19 cellular contexts compared by ENCODE assay signal in genomic region chr2:227241005-227241404, GRCh38.
A peak's percentile ranks its signal among the peaks of the same experiment; 100 is the strongest.
DNase-seq lines count a peak whose midpoint lies in the region; ATAC-seq and TF ChIP-seq lines count a peak whose summit lies in the region.
"Had no signal": no experiment of that assay in that cellular context is flagged by ENCODE, and none has a peak within 500 bp of the region (broad histone marks: within the 10 kb centered on the region; RNA-seq: fewer than 3 reads in every experiment).

No MANE protein-coding gene starts in this region.

- DNase-seq in HAP-1 (ENCODE audit: low spot score in 2 of 2) (peak; percentile 61 to 97), choroid plexus epithelial cell (ENCODE audit: low read depth) (peak; percentile 4), neural progenitor cell (ENCODE audit: low spot score) (peak; percentile 31), ascending aorta (ENCODE audit: low spot score in 2 of 2) (no peak), iPS-NIHi11 (ENCODE audit: low spot score) (no peak)
- no peak for DNase-seq in activated CD8-positive, alpha-beta T cell treated with anti-CD3 and anti-CD28 coated beads for 36 hours
- DNase-seq: ACHN; BE2C; C1 segment of cervical spinal cord; CD4-positive, CD25-positive, alpha-beta regulatory T cell; CD8-positive, alpha-beta memory T cell; COR-L47; DMS153; DMS79; GDM1; GOT3; H7 had no signal

- POLR2A ChIA-PET in activated CD8-positive, alpha-beta T cell treated with anti-CD3 and anti-CD28 coated beads for 36 hours (lab: Charles Lee) = no interaction called here

- no peak for ATAC-seq in activated CD8-positive, alpha-beta T cell treated with anti-CD3 and anti-CD28 coated beads for 36 hours
- no peak for ATAC-seq in GM18858 (IDR thresholded peaks at IDR 0.05; ENCODE audit: unreplicated experiment)
- ATAC-seq: K562 had no signal

- H3K4me1 ChIP-seq in HAP-1 (peaks cover 36% of the 10 kb centered on the region), neural progenitor cell (peaks cover 35% of the 10 kb centered on the region), ascending aorta (no peaks in the 10 kb centered on the region)
- H3K4me1 ChIP-seq: BE2C had no signal

- H3K4me1 Mint-ChIP-seq in neural progenitor cell = peaks cover 12% of the 10 kb centered on the region
- no peaks in the 10 kb centered on the region for H3K4me1 Mint-ChIP-seq in activated CD8-positive, alpha-beta T cell treated with anti-CD3 and anti-CD28 coated beads for 36 hours (ENCODE audit: low read depth)
- H3K4me1 Mint-ChIP-seq: CD4-positive, CD25-positive, alpha-beta regulatory T cell; CD8-positive, alpha-beta memory T cell had no signal

- in situ Hi-C loops in HAP-1 (cut with MboI; ENCODE audit: low sequenced_read_pairs) = no loop called here

- H3K27ac ChIP-seq in neural progenitor cell (peak overlapping the region; percentile 33), ascending aorta (no peak overlapping the region)

- no peaks in the 10 kb centered on the region for H3K9me3 Mint-ChIP-seq in neural progenitor cell
- no peaks in the 10 kb centered on the region for H3K9me3 Mint-ChIP-seq in activated CD8-positive, alpha-beta T cell treated with anti-CD3 and anti-CD28 coated beads for 36 hours
- H3K9me3 Mint-ChIP-seq: CD4-positive, CD25-positive, alpha-beta regulatory T cell; CD8-positive, alpha-beta memory T cell had no signal

- no peak for TF ChIP-seq CTCF in choroid plexus epithelial cell (conservative IDR thresholded peaks at IDR 0.05; ENCODE audit: low read depth, low read length)
- TF ChIP-seq CTCF in neural progenitor cell (IDR thresholded peaks at IDR 0.05) = no peak
- no peak for TF ChIP-seq CTCF in ascending aorta (IDR thresholded peaks at IDR 0.05)
- TF ChIP-seq CTCF in activated CD8-positive, alpha-beta T cell treated with anti-CD3 and anti-CD28 coated beads for 36 hours (IDR thresholded peaks at IDR 0.05) = no peak

- CTCF ChIA-PET in activated CD8-positive, alpha-beta T cell treated with anti-CD3 and anti-CD28 coated beads for 36 hours (lab: Charles Lee) = interaction anchor here (5.1 kb wide), 1 partner anchor 109 kb away, joined by 87 read pairs; no protein-coding TSS in a partner anchor

- H3K4me3 ChIP-seq in HAP-1 = no peak overlapping the region
- H3K4me3 ChIP-seq in choroid plexus epithelial cell (ENCODE audit: low read depth, low read length) = no peak overlapping the region
- no peak overlapping the region for H3K4me3 ChIP-seq in neural progenitor cell
- no peak overlapping the region for H3K4me3 ChIP-seq in ascending aorta
- H3K4me3 ChIP-seq: K562 had no signal

- H3K27me3 ChIP-seq in HAP-1 (ENCODE audit: low read depth) (no peaks in the 10 kb centered on the region), neural progenitor cell (no peaks in the 10 kb centered on the region), ascending aorta (no peaks in the 10 kb centered on the region)
- H3K27me3 ChIP-seq: BE2C had no signal

- H3K79me2 ChIP-seq in neural progenitor cell (ENCODE audit: low read depth) = no peaks in the 10 kb centered on the region

- H3K36me3 Mint-ChIP-seq in neural progenitor cell = no peaks in the 10 kb centered on the region
- no peaks in the 10 kb centered on the region for H3K36me3 Mint-ChIP-seq in activated CD8-positive, alpha-beta T cell treated with anti-CD3 and anti-CD28 coated beads for 36 hours (ENCODE audit: low read depth)
- H3K36me3 Mint-ChIP-seq: CD4-positive, CD25-positive, alpha-beta regulatory T cell; CD8-positive, alpha-beta memory T cell had no signal

- H3K27me3 Mint-ChIP-seq in neural progenitor cell (ENCODE audit: insufficient read depth, low read depth) = peaks cover 2% of the 10 kb centered on the region
- H3K27me3 Mint-ChIP-seq in activated CD8-positive, alpha-beta T cell treated with anti-CD3 and anti-CD28 coated beads for 36 hours = peaks cover 8% of the 10 kb centered on the region
- H3K27me3 Mint-ChIP-seq: CD4-positive, CD25-positive, alpha-beta regulatory T cell had no signal

- no peak overlapping the region for H3K27ac Mint-ChIP-seq in neural progenitor cell
- H3K27ac Mint-ChIP-seq in activated CD8-positive, alpha-beta T cell treated with anti-CD3 and anti-CD28 coated beads for 36 hours = no peak overlapping the region
- H3K27ac Mint-ChIP-seq: CD4-positive, CD25-positive, alpha-beta regulatory T cell; CD8-positive, alpha-beta memory T cell had no signal

- H3K9ac ChIP-seq in neural progenitor cell = no peak overlapping the region

- no peak overlapping the region for H2AFZ ChIP-seq in neural progenitor cell (replicated peaks)

- H3K4me3 Mint-ChIP-seq in neural progenitor cell = no peak overlapping the region
- H3K4me3 Mint-ChIP-seq in activated CD8-positive, alpha-beta T cell treated with anti-CD3 and anti-CD28 coated beads for 36 hours = no peak overlapping the region
- H3K4me3 Mint-ChIP-seq: CD4-positive, CD25-positive, alpha-beta regulatory T cell; CD8-positive, alpha-beta memory T cell had no signal

- no peaks in the 10 kb centered on the region for H4K20me1 ChIP-seq in neural progenitor cell (ENCODE audit: low read depth)

- H3K9me3 ChIP-seq in HAP-1 = no peaks in the 10 kb centered on the region
- H3K9me3 ChIP-seq in neural progenitor cell (ENCODE audit: low read depth) = no peaks in the 10 kb centered on the region
- no peaks in the 10 kb centered on the region for H3K9me3 ChIP-seq in ascending aorta
- H3K9me3 ChIP-seq: BE2C had no signal

- H3K4me2 ChIP-seq in neural progenitor cell = peak overlapping the region; percentile 11

- H3K36me3 ChIP-seq in HAP-1 (replicated peaks) = no peaks in the 10 kb centered on the region; the same call in 1 of the 2 replicates
- no peaks in the 10 kb centered on the region for H3K36me3 ChIP-seq in neural progenitor cell
- H3K36me3 ChIP-seq in ascending aorta = peaks cover 3 to 8% of the 10 kb centered on the region in 2 donors
- H3K36me3 ChIP-seq: BE2C had no signal

- peaks cover 13% of the 10 kb centered on the region for H3F3A ChIP-seq in neural progenitor cell (ENCODE audit: low read depth)

- intact Hi-C loops in ascending aorta (cut with DNase I) = no loop called here
- intact Hi-C loops in activated CD8-positive, alpha-beta T cell treated with anti-CD3 and anti-CD28 coated beads for 36 hours (cut with micrococcal nuclease) = no loop called here

Comparison
In these comparisons a context has a peak if more than half of its experiments do, and no peak if none do; other contexts are left out.
1. DNase-seq: peak in HAP-1 (2 of 2), choroid plexus epithelial cell (single experiment) and neural progenitor cell (single experiment); none in ascending aorta (0 of 2), activated CD8-positive, alpha-beta T cell treated with anti-CD3 and anti-CD28 coated beads for 36 hours (single experiment) and iPS-NIHi11 (single experiment).